9 cellular contexts compared by ENCODE assay signal in genomic region chr11:82732734-82733443, GRCh38. TPM values are rescaled to one million over a fixed set of nuclear protein-coding genes. Genes with fewer than 3 reads are reported as not detected.
DNase-seq lines count a peak whose midpoint lies in the region; ATAC-seq and TF ChIP-seq lines count a peak whose summit lies in the region.
"Had no signal": no experiment of that assay in that cellular context is flagged by ENCODE, and none has a peak within 500 bp of the region (broad histone marks: within the 10 kb centered on the region; RNA-seq: fewer than 3 reads in every experiment).

No MANE protein-coding gene starts in this region.

- no peak for TF ChIP-seq CTCF in PC-3 (conservative IDR thresholded peaks at IDR 0.05; ENCODE audit: low read depth, low read length)
- no peak for TF ChIP-seq CTCF in mucosa of descending colon (IDR thresholded peaks at IDR 0.05)

- no peaks in the 10 kb centered on the region for H3K9me2 ChIP-seq in PC-3 (replicated peaks; ENCODE audit: low read length)

- H3K9ac ChIP-seq in PC-3 (ENCODE audit: low read length): no peak overlapping the region

- no peaks in the 10 kb centered on the region for H3K36me3 ChIP-seq in PC-3 (ENCODE audit: low read depth, low read length)
- H3K36me3 ChIP-seq in effector memory CD4-positive, alpha-beta T cell (ENCODE audit: control insufficient read depth, insufficient read depth, low read length): no peaks in the 10 kb centered on the region
- H3K36me3 ChIP-seq in mucosa of descending colon (ENCODE audit: low read depth): no peaks in the 10 kb centered on the region

- no peaks in the 10 kb centered on the region for H3F3A ChIP-seq in PC-3 (ENCODE audit: low read length, unreplicated experiment)

- DNase-seq in PC-3 (no peak), mucosa of descending colon (peak in 2 of 3 donors; percentile 48 to 54), NCI-H2107 (lab: John Stamatoyannopoulos, UW) (no peak), RPMI8226 (no peak), GM19238 (ENCODE audit: insufficient read length, low spot score) (no peak)
- DNase-seq in effector memory CD4-positive, alpha-beta T cell: no peak

- H3K4me1 ChIP-seq in PC-3 (ENCODE audit: insufficient read depth, low read length): no peaks in the 10 kb centered on the region
- peaks cover 7% of the 10 kb centered on the region for H3K4me1 ChIP-seq in effector memory CD4-positive, alpha-beta T cell (ENCODE audit: control insufficient read depth, insufficient read depth, low read length, poor library complexity, severe bottlenecking)
- peaks cover 4% of the 10 kb centered on the region for H3K4me1 ChIP-seq in mucosa of descending colon (ENCODE audit: low read depth)

- 0 out of 2 replicates have a peak overlapping the region, but pooled peaks have one; percentile 44 for H2AFZ ChIP-seq in PC-3 (ENCODE audit: low read length)

- no peaks in the 10 kb centered on the region for H3K79me2 ChIP-seq in PC-3 (ENCODE audit: low read length)

- H3K9me3 ChIP-seq in PC-3 (ENCODE audit: low read length) (no peaks in the 10 kb centered on the region), mucosa of descending colon (no peaks in the 10 kb centered on the region)
- no peaks in the 10 kb centered on the region for H3K9me3 ChIP-seq in effector memory CD4-positive, alpha-beta T cell (ENCODE audit: control insufficient read depth, low read length)

- POLR2A ChIA-PET in PC-3 (lab: Charles Lee; ENCODE audit: unreplicated experiment): no interaction called here

- ATAC-seq in GM18909 (IDR thresholded peaks at IDR 0.05; ENCODE audit: poor library complexity, unreplicated experiment): peak; percentile 32
- ATAC-seq in PC-3: peak; percentile 27
- ATAC-seq in mucosa of descending colon: peak; percentile 66
- no peak for ATAC-seq in GM18517 (IDR thresholded peaks at IDR 0.05; ENCODE audit: unreplicated experiment)

- peak overlapping the region; percentile 45; the same call in 1 of the 2 replicates for H3K4me3 ChIP-seq in PC-3 (ENCODE audit: low read length)
- peak overlapping the region; percentile 42 for H3K4me3 ChIP-seq in effector memory CD4-positive, alpha-beta T cell (ENCODE audit: insufficient read depth, low read depth, low read length, poor library complexity, severe bottlenecking)
- H3K4me3 ChIP-seq in mucosa of descending colon: no peak overlapping the region

- H3K4me2 ChIP-seq in PC-3 (ENCODE audit: low read length): peak overlapping the region; percentile 66

- H3K27me3 ChIP-seq in PC-3 (ENCODE audit: low read length): peaks cover 71% of the 10 kb centered on the region
- H3K27me3 ChIP-seq in effector memory CD4-positive, alpha-beta T cell (replicated peaks; ENCODE audit: control insufficient read depth, insufficient read depth, low read length, poor library complexity, severe bottlenecking): peaks cover 16% of the 10 kb centered on the region

- H4K20me1 ChIP-seq in PC-3 (ENCODE audit: low read length): no peaks in the 10 kb centered on the region

- BruUV-seq in PC-3 (replicated peaks; lab: Mats Ljungman, UMichigan): no TSS peak

- H3K27ac ChIP-seq in PC-3 (ENCODE audit: low read length): no peak overlapping the region
- no peak overlapping the region for H3K27ac ChIP-seq in effector memory CD4-positive, alpha-beta T cell (ENCODE audit: insufficient read depth, low read length, poor library complexity, severe bottlenecking)

- intact Hi-C loops in PC-3 (cut with micrococcal nuclease): no loop called here
- intact Hi-C loops in mucosa of descending colon (cut with DNase I, micrococcal nuclease): no loop called here

- CTCF ChIA-PET in PC-3 (lab: Charles Lee): no interaction called here

RNA-seq across cellular contexts. Expression of gene FAM181B, which starts 0.8 kb away (rescaled TPM):
- total RNA-seq in PC-3 (2014; rRNA removed): 0.23 TPM in 1 of 2 replicates, not detected in the other
- 1 to 10 TPM in 1 of 3 donors, under 1 TPM in 1, not detected in 1; 0.19 to 1.3 TPM for total RNA-seq in mucosa of descending colon
- total RNA-seq: HT1080 had no signal

Comparison
In these comparisons a context has a peak if more than half of its experiments do, and no peak if none do; other contexts are left out.
1. DNase-seq: peak in mucosa of descending colon (2 of 3); none in PC-3 (single experiment), effector memory CD4-positive, alpha-beta T cell (0 of 3), NCI-H2107 (single experiment), RPMI8226 (single experiment) and GM19238 (single experiment).